ENCODE assay signal across 8 cellular contexts in genomic region chr6:14876778-14877613, GRCh38.
DNase-seq lines count a peak whose midpoint lies in the region; ATAC-seq and TF ChIP-seq lines count a peak whose summit lies in the region.

No MANE protein-coding gene starts in this region.

- no peak overlapping the region for H3K18ac ChIP-seq in H9 (ENCODE audit: insufficient read length, low read depth, low read length)
- peak overlapping the region; percentile 47 to 86 for H3K18ac ChIP-seq in mesenchymal stem cell (ENCODE audit: low read depth in 1 of 2, low read length in 2 of 2)

- H3K27me3 ChIP-seq in H9 (ENCODE audit: insufficient read depth, low read length) (no peaks in the 10 kb centered on the region), mammary epithelial cell (ENCODE audit: insufficient read depth, low read length) (no peaks in the 10 kb centered on the region), mesenchymal stem cell (ENCODE audit: control insufficient read depth in 1 of 2, insufficient read depth in 1 of 2, low read length in 2 of 2) (no peaks in the 10 kb centered on the region)

- H3K27ac ChIP-seq in H9 (ENCODE audit: insufficient read length, low read depth, low read length): no peak overlapping the region
- no peak overlapping the region for H3K27ac ChIP-seq in mammary epithelial cell (ENCODE audit: insufficient read depth, low read depth, low read length)
- peak overlapping the region; percentile 43 for H3K27ac ChIP-seq in mesenchymal stem cell (ENCODE audit: low read length, poor library complexity, severe bottlenecking)

- H3K4me2 ChIP-seq in H9 (ENCODE audit: insufficient read depth, insufficient read length, low read length) (no peak overlapping the region), mammary epithelial cell (ENCODE audit: insufficient read depth, low read depth, low read length) (no peak overlapping the region), mesenchymal stem cell (ENCODE audit: low read length, poor library complexity, severe bottlenecking) (no peak overlapping the region)

- no peaks in the 10 kb centered on the region for H3K23me2 ChIP-seq in H9 (ENCODE audit: insufficient read length, low read depth, low read length, poor library complexity, severe bottlenecking)

- no peak overlapping the region for H3T11ph ChIP-seq in H9 (ENCODE audit: low read length)

- H3K14ac ChIP-seq in H9 (ENCODE audit: insufficient read depth, low read length): no peak overlapping the region
- H3K14ac ChIP-seq in mesenchymal stem cell (ENCODE audit: low read length in 2 of 2): peak overlapping the region in 1 of 2 experiments; percentile 44

- peak overlapping the region in 2 of 3 experiments; percentile 8 to 10; a peak in 2 of 7 replicates for H3K27ac Mint-ChIP-seq in H9

- no peak overlapping the region for H3K4me3 Mint-ChIP-seq in H9

- no peaks in the 10 kb centered on the region for H3K36me3 Mint-ChIP-seq in H9 (ENCODE audit: insufficient read depth in 1 of 3, low read depth in 3 of 3)

- TF ChIP-seq CTCF in H9 (conservative IDR thresholded peaks at IDR 0.05): no peak
- no peak for TF ChIP-seq CTCF in mammary epithelial cell (conservative IDR thresholded peaks at IDR 0.05 in 1 of 2, IDR thresholded peaks at IDR 0.05 in 1 of 2; ENCODE audit: extremely low read depth in 1 of 2, insufficient read depth in 1 of 2, low read depth in 1 of 2, low read length in 2 of 2)

- H3K4me1 ChIP-seq in H9 (ENCODE audit: insufficient read depth, low read length) (peaks cover 18% of the 10 kb centered on the region; the same call in 1 of the 2 replicates), mammary epithelial cell (ENCODE audit: insufficient read depth, low read length) (peaks cover 12% of the 10 kb centered on the region), mesenchymal stem cell (ENCODE audit: control insufficient read depth, insufficient read depth, low read depth, low read length) (peaks cover 5% of the 10 kb centered on the region)

- no peak for DNase-seq in H9
- DNase-seq in NOMO-1 (lab: John Stamatoyannopoulos, UW; ENCODE audit: unreplicated experiment in 2 of 2): peak; percentile 44 to 77
- peak; percentile 78 for DNase-seq in mammary epithelial cell
- peak; percentile 95 for DNase-seq in mesenchymal stem cell
- no peak for DNase-seq in iPS-NIHi7 (ENCODE audit: extremely low spot score)
- no peak for DNase-seq in NCI-H1048 (lab: John Stamatoyannopoulos, UW)

- H3K4me1 Mint-ChIP-seq in H9: peaks cover 54 to 71% of the 10 kb centered on the region in 2 experiments

- H3K79me2 ChIP-seq in H9 (ENCODE audit: insufficient read depth, low read length): no peaks in the 10 kb centered on the region; the same call in 1 of the 2 replicates
- H3K79me2 ChIP-seq in mammary epithelial cell (ENCODE audit: insufficient read depth, low read length): no peaks in the 10 kb centered on the region

- WGBS in H9 (ENCODE audit: extremely low coverage, insufficient read length, low lambda C conversion rate): no CpG with 5 or more reads among the region's 11 CpGs
- 69% methylated on average over 10 of the region's 11 CpGs for WGBS in mammary epithelial cell (ENCODE audit: low coverage, missing lambda C conversion rate)
- 19% methylated on average over 10 of the region's 11 CpGs for WGBS in mesenchymal stem cell

- H3K4ac ChIP-seq in H9 (ENCODE audit: low read depth, low read length): no peak overlapping the region
- peak overlapping the region; percentile 22 to 68 for H3K4ac ChIP-seq in mesenchymal stem cell (ENCODE audit: low read depth in 1 of 2, low read length in 2 of 2)

- H3K9me3 Mint-ChIP-seq in H9: no peaks in the 10 kb centered on the region

- H2BK5ac ChIP-seq in H9 (ENCODE audit: insufficient read length, low read length): no peak overlapping the region
- no peak overlapping the region for H2BK5ac ChIP-seq in mesenchymal stem cell (ENCODE audit: low read depth, low read length, poor library complexity, severe bottlenecking)

- H4K20me1 ChIP-seq in H9 (ENCODE audit: control insufficient read depth, insufficient read depth, insufficient read length) (no peaks in the 10 kb centered on the region), mammary epithelial cell (ENCODE audit: insufficient read depth, low read length) (no peaks in the 10 kb centered on the region)

- BruUV-seq in mammary epithelial cell (replicated peaks; lab: Mats Ljungman, UMichigan): no TSS peak

- H2AFZ ChIP-seq in H9 (ENCODE audit: low read length) (no peak overlapping the region), mammary epithelial cell (ENCODE audit: low read depth, low read length) (peak overlapping the region; percentile 77), mesenchymal stem cell (ENCODE audit: low read depth, low read length) (peak overlapping the region; percentile 29)

- H3K36me3 ChIP-seq in mammary epithelial cell (ENCODE audit: insufficient read depth, low read length) (no peaks in the 10 kb centered on the region), mesenchymal stem cell (ENCODE audit: control insufficient read depth in 1 of 2, insufficient read depth in 2 of 2, low read depth in 1 of 2, low read length in 2 of 2) (no peaks in the 10 kb centered on the region)

- CTCF ChIA-PET in mammary epithelial cell (lab: Charles Lee; ENCODE audit: low non-redundant PET): no interaction called here

- H2BK120ac ChIP-seq in H9 (ENCODE audit: low read depth, low read length, poor library complexity, severe bottlenecking) (no peak overlapping the region), mesenchymal stem cell (ENCODE audit: low read depth, low read length) (peak overlapping the region; percentile 22)

- H2BK15ac ChIP-seq in H9 (ENCODE audit: low read depth, low read length) (no peak overlapping the region), mesenchymal stem cell (ENCODE audit: low read depth, poor library complexity, severe bottlenecking) (no peak overlapping the region)

- no peak overlapping the region for H4K91ac ChIP-seq in H9 (ENCODE audit: insufficient read length, low read depth, low read length)
- peak overlapping the region; percentile 77 for H4K91ac ChIP-seq in mesenchymal stem cell (ENCODE audit: low read length)

- H2BK20ac ChIP-seq in H9 (ENCODE audit: low read depth, low read length, poor library complexity, severe bottlenecking): no peak overlapping the region

- H4K5ac ChIP-seq in H9 (ENCODE audit: insufficient read length, low read depth, low read length): no peak overlapping the region

- H2AK5ac ChIP-seq in H9 (ENCODE audit: insufficient read length, low read length) (no peak overlapping the region), mesenchymal stem cell (ENCODE audit: low read length, severe bottlenecking) (no peak overlapping the region)

- H4K8ac ChIP-seq in H9 (replicated peaks; ENCODE audit: insufficient read length, low read depth, low read length) (no peak overlapping the region), mesenchymal stem cell (ENCODE audit: low read length) (peak overlapping the region; percentile 94)

- H3K9me3 ChIP-seq in H9 (ENCODE audit: control insufficient read depth, low read depth, low read length) (no peaks in the 10 kb centered on the region), mammary epithelial cell (replicated peaks; ENCODE audit: insufficient read depth, low read length) (no peaks in the 10 kb centered on the region), mesenchymal stem cell (ENCODE audit: control insufficient read depth, low read length) (no peaks in the 10 kb centered on the region)

- H2BK12ac ChIP-seq in H9 (ENCODE audit: insufficient read length, low read depth, low read length): no peak overlapping the region
- H2BK12ac ChIP-seq in mesenchymal stem cell (ENCODE audit: low read length in 2 of 2): peak overlapping the region in 1 of 2 experiments; percentile 66

- no peaks in the 10 kb centered on the region for H3K79me1 ChIP-seq in H9 (ENCODE audit: insufficient read depth, low read depth, low read length, poor library complexity, severe bottlenecking)
- no peaks in the 10 kb centered on the region for H3K79me1 ChIP-seq in mesenchymal stem cell (replicated peaks; ENCODE audit: low read length, poor library complexity, severe bottlenecking)

- H3K56ac ChIP-seq in H9 (ENCODE audit: insufficient read length, low read depth, low read length): no peak overlapping the region

- intact Hi-C loops in mammary epithelial cell (cut with micrococcal nuclease): no loop called here

- dilution Hi-C loops in mammary epithelial cell (cut with HindIII; ENCODE audit: low sequenced_read_pairs): no loop called here

- H3K9ac ChIP-seq in H9 (ENCODE audit: extremely low read depth, insufficient read length, low read length): no peak overlapping the region
- no peak overlapping the region for H3K9ac ChIP-seq in mammary epithelial cell (ENCODE audit: insufficient read depth, low read length)
- H3K9ac ChIP-seq in mesenchymal stem cell (ENCODE audit: low read length): peak overlapping the region; percentile 34

- H3K4me3 ChIP-seq in mammary epithelial cell (replicated peaks in 1 of 3; ENCODE audit: insufficient read depth in 1 of 3, low read depth in 2 of 3, low read length in 3 of 3): no peak overlapping the region
- no peak overlapping the region for H3K4me3 ChIP-seq in mesenchymal stem cell (ENCODE audit: insufficient read depth in 1 of 2, low read depth in 1 of 2, low read length in 2 of 2)

- in situ Hi-C loops in mammary epithelial cell (cut with MboI; ENCODE audit: low sequenced_read_pairs in 2 of 2): no loop called here

- peak; percentile 47 for ATAC-seq in GM18499 (IDR thresholded peaks at IDR 0.05; ENCODE audit: insufficient read depth, unreplicated experiment)
- ATAC-seq in GM21515 (IDR thresholded peaks at IDR 0.05; ENCODE audit: unreplicated experiment): no peak

- no peak overlapping the region for H3K23ac ChIP-seq in H9 (ENCODE audit: insufficient read length, low read depth, low read length)
- H3K23ac ChIP-seq in mesenchymal stem cell (ENCODE audit: low read length in 2 of 2): no peak overlapping the region

- H3K27me3 Mint-ChIP-seq in H9 (ENCODE audit: low read depth): no peaks in the 10 kb centered on the region

Comparison
In these comparisons a context has a peak if more than half of its experiments do, and no peak if none do; other contexts are left out.
1. DNase-seq: peak in NOMO-1 (2 of 2), mammary epithelial cell (single experiment) and mesenchymal stem cell (single experiment); none in H9 (single experiment), iPS-NIHi7 (single experiment) and NCI-H1048 (single experiment).